In genomic region chr1:235102259-235102582, GRCh38 we compare ENCODE assay signal across 15 cellular contexts. TPM values are rescaled to one million over a fixed set of nuclear protein-coding genes. Genes with fewer than 3 reads are reported as not detected.
DNase-seq lines count a peak whose midpoint lies in the region; ATAC-seq, FAIRE-seq and TF ChIP-seq lines count a peak whose summit lies in the region.
"Had no signal": no experiment of that assay in that cellular context is flagged by ENCODE, and none has a peak within 500 bp of the region (broad histone marks: within the 10 kb centered on the region; RNA-seq: fewer than 3 reads in every experiment).

No MANE protein-coding gene starts in this region.

- H3K27ac ChIP-seq in HepG2 (ENCODE audit: extremely low read length, insufficient read depth, low read length) (no peak overlapping the region), right lobe of liver (no peak overlapping the region), endodermal cell (ENCODE audit: low read depth, low read length) (no peak overlapping the region)
- H3K27ac ChIP-seq: BLaER1 treated with 17β-estradiol and CSF1 and Interleukin-3, amounts not matched to agents 10 nM and 100 nM; GM23248 had no signal

- no peak overlapping the region for H2AFZ ChIP-seq in HepG2 (ENCODE audit: low read length)
- H2AFZ ChIP-seq: GM23248 had no signal

- ATAC-seq in HepG2 (no peak), right lobe of liver (no peak), sciatic nerve (no peak)

- H3K4me1 Mint-ChIP-seq in endodermal cell: peaks cover 8% of the 10 kb centered on the region

- H3K27ac Mint-ChIP-seq in endodermal cell: no peak overlapping the region
- H3K27ac Mint-ChIP-seq: B cell had no signal

- BruUV-seq in HepG2 (replicated peaks; lab: Mats Ljungman, UMichigan): no TSS peak

- DNase-seq in HepG2 (ENCODE audit: low spot score) (no peak), right lobe of liver (no peak), endodermal cell (peak; percentile 25), sciatic nerve (ENCODE audit: low spot score) (no peak), NCI-H446 (lab: John Stamatoyannopoulos, UW) (no peak)
- DNase-seq: Caco-2; CD4-positive, CD25-positive, alpha-beta regulatory T cell had no signal

- no peak overlapping the region for H3K9ac ChIP-seq in HepG2 (ENCODE audit: insufficient read depth, low read depth, low read length)
- no peak overlapping the region for H3K9ac ChIP-seq in endodermal cell (ENCODE audit: extremely low read depth, low read length, poor library complexity, severe bottlenecking)
- no peak overlapping the region for H3K9ac ChIP-seq in skeletal muscle satellite cell (ENCODE audit: low read depth, low read length)
- H3K9ac ChIP-seq: BLaER1 treated with 17β-estradiol and CSF1 and Interleukin-3, amounts not matched to agents 10 nM and 100 nM; GM23248 had no signal

- no peaks in the 10 kb centered on the region for H4K20me1 ChIP-seq in HepG2 (ENCODE audit: insufficient read depth, low read length)

- in situ Hi-C loops in HepG2 (cut with HindIII; ENCODE audit: extremely low pct_ligation_motif_present, low pct_unique_long_range_greater_than_20kb): loop anchor here (5.0 kb wide), 1 partner anchor 315 kb away; no protein-coding TSS in a partner anchor

- H3K4me2 ChIP-seq in HepG2 (ENCODE audit: low read depth, low read length) (no peak overlapping the region), skeletal muscle satellite cell (ENCODE audit: low read length) (peak overlapping the region; percentile 20)

- H3K9me3 Mint-ChIP-seq in endodermal cell: no peaks in the 10 kb centered on the region
- H3K9me3 Mint-ChIP-seq: CD4-positive, CD25-positive, alpha-beta regulatory T cell had no signal

- H3K4me1 ChIP-seq in HepG2 (ENCODE audit: insufficient read depth, low read length) (peaks cover 47% of the 10 kb centered on the region), right lobe of liver (peaks cover 0 to 6% (median 0%) of the 10 kb centered on the region in 4 donors), endodermal cell (ENCODE audit: control insufficient read depth, insufficient read depth, low read length) (no peaks in the 10 kb centered on the region), skeletal muscle satellite cell (ENCODE audit: control insufficient read depth, insufficient read depth, low read length) (peaks cover 19% of the 10 kb centered on the region)

- H3K4me3 ChIP-seq in HepG2 (replicated peaks in 1 of 3; ENCODE audit: insufficient read depth in 1 of 3, low read depth in 2 of 3, low read length in 3 of 3) (no peak overlapping the region), right lobe of liver (no peak overlapping the region), endodermal cell (ENCODE audit: low read length) (no peak overlapping the region), skeletal muscle satellite cell (ENCODE audit: low read length) (no peak overlapping the region)
- H3K4me3 ChIP-seq: BLaER1 treated with 17β-estradiol and CSF1 and Interleukin-3, amounts not matched to agents 10 nM and 100 nM; GM23248; HAP-1 had no signal

- CTCF ChIA-PET in HepG2 (lab: Yijun Ruan, JAX; ENCODE audit: low intra/inter-chr PET ratio, low total read pairs): no interaction called here

- no peaks in the 10 kb centered on the region for H3K79me2 ChIP-seq in HepG2 (ENCODE audit: insufficient read depth, low read length)

- TF ChIP-seq EP300 in HepG2 (IDR thresholded peaks at IDR 0.05; ENCODE audit: low read depth in 2 of 2, low read length in 2 of 2) (no peak), HepG2 (CRISPR knock-in tag; IDR thresholded peaks at IDR 0.05; ENCODE audit: borderline replicate concordance) (no peak)

- H3K9me3 ChIP-seq in HepG2 (ENCODE audit: low read length) (no peaks in the 10 kb centered on the region), right lobe of liver (no peaks in the 10 kb centered on the region), endodermal cell (ENCODE audit: control insufficient read depth, low read length) (no peaks in the 10 kb centered on the region), skeletal muscle satellite cell (replicated peaks; ENCODE audit: low read length) (no peaks in the 10 kb centered on the region)
- H3K9me3 ChIP-seq: BLaER1 treated with 17β-estradiol and CSF1 and Interleukin-3, amounts not matched to agents 10 nM and 100 nM; Caco-2; HAP-1 had no signal

- no peak overlapping the region for H3K4me3 Mint-ChIP-seq in endodermal cell
- H3K4me3 Mint-ChIP-seq: B cell; CD4-positive, CD25-positive, alpha-beta regulatory T cell had no signal

- intact Hi-C loops in HepG2 (cut with micrococcal nuclease; ENCODE audit: unreplicated experiment) (loop anchor here (5.0 to 10.0 kb wide), 2 partner anchors 63 to 315 kb away; partner anchors contain the start of gene RBM34), right lobe of liver (cut with DNase I) (no loop called here), sciatic nerve (cut with DNase I) (no loop called here)

- H3K27me3 Mint-ChIP-seq in endodermal cell (ENCODE audit: insufficient read depth): peaks cover 4% of the 10 kb centered on the region
- H3K27me3 Mint-ChIP-seq: B cell; CD4-positive, CD25-positive, alpha-beta regulatory T cell had no signal

- peaks cover 12% of the 10 kb centered on the region for H3K36me3 Mint-ChIP-seq in endodermal cell (ENCODE audit: low read depth)

- no peaks in the 10 kb centered on the region for H3K27me3 ChIP-seq in HepG2 (ENCODE audit: control insufficient read depth in 1 of 2, insufficient read depth in 2 of 2, low read length in 2 of 2)
- no peaks in the 10 kb centered on the region for H3K27me3 ChIP-seq in right lobe of liver
- no peaks in the 10 kb centered on the region for H3K27me3 ChIP-seq in endodermal cell (ENCODE audit: control insufficient read depth, insufficient read depth, low read length, poor library complexity, severe bottlenecking)
- H3K27me3 ChIP-seq in skeletal muscle satellite cell (ENCODE audit: control insufficient read depth, insufficient read depth, low read length): no peaks in the 10 kb centered on the region
- H3K27me3 ChIP-seq: BLaER1 treated with 17β-estradiol and CSF1 and Interleukin-3, amounts not matched to agents 10 nM and 100 nM had no signal

- TF ChIP-seq POLR2A in HepG2 (IDR thresholded peaks at IDR 0.05; ENCODE audit: insufficient read depth in 1 of 2, low read depth in 2 of 2, low read length in 2 of 2) (no peak), right lobe of liver (IDR thresholded peaks at IDR 0.05) (no peak)

- no peak for TF ChIP-seq CTCF in HepG2 (CRISPR knock-in tag; IDR thresholded peaks at IDR 0.05)
- no peak for TF ChIP-seq CTCF in right lobe of liver (IDR thresholded peaks at IDR 0.05)
- no peak for TF ChIP-seq CTCF in endodermal cell (conservative IDR thresholded peaks at IDR 0.05)

- POLR2A ChIA-PET in HepG2 (lab: Yijun Ruan, JAX): no interaction called here

- no peak for TF ChIP-seq RAD21 in HepG2 (CRISPR knock-in tag; IDR thresholded peaks at IDR 0.05)

- WGBS in HepG2 (ENCODE audit: low lambda C conversion rate): 98% methylated on average over 3 of the region's 3 CpGs
- 96% methylated on average over 3 of the region's 3 CpGs for WGBS in right lobe of liver (ENCODE audit: insufficient coverage, low coverage, low lambda C conversion rate, missing lambda C conversion rate)
- WGBS in endodermal cell (ENCODE audit: insufficient coverage in 1 of 2, insufficient read length in 1 of 2), 2 experiments: 97% methylated on average over 3 of the region's 3 CpGs

- FAIRE-seq in HepG2 (lab: Jason Lieb, UNC): no peak
- FAIRE-seq: D721Med, G401.6, GM12891 had no signal

- H3K36me3 ChIP-seq in HepG2 (replicated peaks in 1 of 2; ENCODE audit: control insufficient read depth in 1 of 2, insufficient read depth in 2 of 2, low read length in 2 of 2) (no peaks in the 10 kb centered on the region; a peak in 1 of 5 replicates), right lobe of liver (no peaks in the 10 kb centered on the region), endodermal cell (ENCODE audit: control insufficient read depth, insufficient read depth, low read length) (peaks cover 12% of the 10 kb centered on the region), skeletal muscle satellite cell (ENCODE audit: insufficient read depth, low read length) (peaks cover 2% of the 10 kb centered on the region)

RNA-seq across cellular contexts. Expression of gene TOMM20, which starts 26.4 kb away (rescaled TPM):
- total RNA-seq in HepG2 (2016; rRNA removed; fragmentation: Illumina TruSeq; extraction: Trizol): 138 and 153 TPM in 2 replicates
- 69.4 and 87.9 TPM in 2 replicates for total RNA-seq in HepG2 (2016; cell fraction: cytosol; rRNA removed; fragmentation: Illumina TruSeq; extraction: Trizol; ENCODE audit: low read depth)
- 150 and 155 TPM in 2 replicates for total RNA-seq in HepG2 (2016; cell fraction: insoluble cytoplasmic fraction; rRNA removed; fragmentation: Illumina TruSeq; extraction: Trizol)
- total RNA-seq in HepG2 (2016; cell fraction: membrane; rRNA removed; fragmentation: Illumina TruSeq; extraction: Trizol): 161 and 181 TPM in 2 replicates
- total RNA-seq in HepG2 (2016; cell fraction: nucleus; rRNA removed; fragmentation: Illumina TruSeq; extraction: Trizol): 122 and 141 TPM in 2 replicates
- 298 and 376 TPM in 2 replicates for polyA plus RNA-seq in HepG2 (2011; rRNA removed)
- polyA plus RNA-seq in HepG2 (2011; cell fraction: cytosol; rRNA removed): 138 and 172 TPM in 2 replicates
- 48.3 and 58.7 TPM in 2 replicates for polyA plus RNA-seq in HepG2 (2011; cell fraction: nucleus; rRNA removed)
- 275 and 344 TPM in 2 replicates for polyA plus RNA-seq in HepG2 (2012)
- polyA plus RNA-seq in HepG2 (2016; cell fraction: cytosol; fragmentation: Illumina TruSeq; extraction: Trizol; ENCODE audit: low read depth): 107 and 127 TPM in 2 replicates
- 138 and 146 TPM in 2 replicates for polyA plus RNA-seq in HepG2 (2016; cell fraction: insoluble cytoplasmic fraction; fragmentation: Illumina TruSeq; extraction: Trizol; ENCODE audit: low read depth)
- polyA plus RNA-seq in HepG2 (2016; cell fraction: membrane; fragmentation: Illumina TruSeq; extraction: Trizol; ENCODE audit: low read depth): 182 and 204 TPM in 2 replicates
- polyA plus RNA-seq in HepG2 (2016; cell fraction: nucleus; fragmentation: Illumina TruSeq; extraction: Trizol; ENCODE audit: insufficient read depth, low read depth): 192 and 196 TPM in 2 replicates
- polyA minus RNA-seq in HepG2 (2011; rRNA and poly(A)+ RNA removed; ENCODE audit: low replicate concordance): 29.6 and 82.1 TPM in 2 replicates
- polyA minus RNA-seq in HepG2 (2011; cell fraction: cytosol; rRNA and poly(A)+ RNA removed): 136 and 144 TPM in 2 replicates
- 77.8 and 97.8 TPM in 2 replicates for polyA minus RNA-seq in HepG2 (2011; cell fraction: nucleus; rRNA and poly(A)+ RNA removed)
- total RNA-seq in right lobe of liver: 10 to 100 TPM; 33.0 to 59.2 (median 42.7) TPM
- 100 to 1,000 TPM; 237 to 252 TPM for total RNA-seq in endodermal cell
- polyA plus RNA-seq in endodermal cell (2013, experiment 1 of 2): 237 TPM
- polyA plus RNA-seq in endodermal cell (2013, experiment 2 of 2): 220 TPM
- 90.2 and 104 TPM in 2 replicates for total RNA-seq in skeletal muscle satellite cell (2012; rRNA removed)
- total RNA-seq in sciatic nerve: 97.5 TPM

RNA-seq across cellular contexts. Expression of gene RBM34, which starts 58.8 kb away (rescaled TPM):
- total RNA-seq in HepG2 (2016; rRNA removed; fragmentation: Illumina TruSeq; extraction: Trizol): 73.0 and 105 TPM in 2 replicates
- total RNA-seq in HepG2 (2016; cell fraction: cytosol; rRNA removed; fragmentation: Illumina TruSeq; extraction: Trizol; ENCODE audit: low read depth): 20.7 and 28.7 TPM in 2 replicates
- 75.9 and 117 TPM in 2 replicates for total RNA-seq in HepG2 (2016; cell fraction: insoluble cytoplasmic fraction; rRNA removed; fragmentation: Illumina TruSeq; extraction: Trizol)
- total RNA-seq in HepG2 (2016; cell fraction: membrane; rRNA removed; fragmentation: Illumina TruSeq; extraction: Trizol): 40.3 and 46.0 TPM in 2 replicates
- 53.9 and 58.5 TPM in 2 replicates for total RNA-seq in HepG2 (2016; cell fraction: nucleus; rRNA removed; fragmentation: Illumina TruSeq; extraction: Trizol)
- 29.5 and 34.7 TPM in 2 replicates for polyA plus RNA-seq in HepG2 (2011; rRNA removed)
- 33.1 and 35.4 TPM in 2 replicates for polyA plus RNA-seq in HepG2 (2011; cell fraction: cytosol; rRNA removed)
- polyA plus RNA-seq in HepG2 (2011; cell fraction: nucleus; rRNA removed): 17.2 and 19.6 TPM in 2 replicates
- polyA plus RNA-seq in HepG2 (2012): 66.2 and 93.3 TPM in 2 replicates
- polyA plus RNA-seq in HepG2 (2016; cell fraction: cytosol; fragmentation: Illumina TruSeq; extraction: Trizol; ENCODE audit: low read depth): 25.6 and 27.5 TPM in 2 replicates
- polyA plus RNA-seq in HepG2 (2016; cell fraction: insoluble cytoplasmic fraction; fragmentation: Illumina TruSeq; extraction: Trizol; ENCODE audit: low read depth): 124 and 129 TPM in 2 replicates
- polyA plus RNA-seq in HepG2 (2016; cell fraction: membrane; fragmentation: Illumina TruSeq; extraction: Trizol; ENCODE audit: low read depth): 42.1 and 46.7 TPM in 2 replicates
- polyA plus RNA-seq in HepG2 (2016; cell fraction: nucleus; fragmentation: Illumina TruSeq; extraction: Trizol; ENCODE audit: insufficient read depth, low read depth): 66.9 and 70.6 TPM in 2 replicates
- polyA minus RNA-seq in HepG2 (2011; rRNA and poly(A)+ RNA removed; ENCODE audit: low replicate concordance): 14.6 and 22.5 TPM in 2 replicates
- 9.6 and 17.9 TPM in 2 replicates for polyA minus RNA-seq in HepG2 (2011; cell fraction: cytosol; rRNA and poly(A)+ RNA removed)
- 50.9 and 51.7 TPM in 2 replicates for polyA minus RNA-seq in HepG2 (2011; cell fraction: nucleus; rRNA and poly(A)+ RNA removed)
- 10 to 100 TPM; 16.6 to 37.7 (median 24.7) TPM for total RNA-seq in right lobe of liver
- total RNA-seq in endodermal cell: 100 to 1,000 TPM; 104 to 127 TPM
- polyA plus RNA-seq in endodermal cell (2013, experiment 1 of 2): 60.1 TPM
- 61.4 TPM for polyA plus RNA-seq in endodermal cell (2013, experiment 2 of 2)
- total RNA-seq in skeletal muscle satellite cell (2012; rRNA removed): 45.6 and 53.5 TPM in 2 replicates
- total RNA-seq in sciatic nerve: 63.7 TPM
